31 cellular contexts compared by ENCODE assay signal in the genomic region with DNA sequence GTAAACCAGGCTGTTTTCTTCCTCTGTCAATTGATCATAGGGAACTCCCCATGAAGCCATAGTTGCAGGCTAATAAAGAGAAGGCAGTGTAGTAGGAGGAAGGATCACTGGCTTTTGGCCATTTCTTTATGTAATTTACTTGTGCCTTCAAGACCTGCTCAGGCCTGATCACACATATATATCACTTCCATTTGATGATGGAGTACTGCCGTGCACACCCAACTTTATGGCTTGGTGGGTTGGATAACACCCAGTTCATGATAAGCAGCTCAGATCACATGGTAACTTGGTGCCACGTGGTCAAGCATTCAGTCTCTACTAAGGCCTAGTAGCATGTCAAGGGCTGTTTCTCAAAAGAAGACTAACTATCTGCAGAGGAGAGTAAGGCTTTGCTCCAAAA. TPM values are rescaled to one million over a fixed set of nuclear protein-coding genes. Genes with fewer than 3 reads are reported as not detected.
"Had no signal": no experiment of that assay in that cellular context is flagged by ENCODE, and none has a peak within 500 bp of the region (broad histone marks: within the 10 kb centered on the region; RNA-seq: fewer than 3 reads in every experiment).

No MANE protein-coding gene starts in this region.

- ATAC-seq: naive thymus-derived CD4-positive, alpha-beta T cell; natural killer cell; psoas muscle; right cardiac atrium; sciatic nerve; stimulated activated effector memory CD8-positive, alpha-beta T cell treated with anti-CD3 and anti-CD28 coated beads, Interleukin-12 subunit alpha, Interleukin-12 subunit beta, amount 100 ng/mL, for 72 hours; stimulated activated naive B cell treated with anti-CD40 and anti-IgM and Interleukin-4, amounts not matched to agents 10 μg/mL and 1 μg/mL and 100 μg/mL, for 72 hours had no signal

- H3K27me3 ChIP-seq: neural progenitor cell, ovary, stomach, thyroid gland, tibial nerve, upper lobe of left lung had no signal

- DNase-seq: naive thymus-derived CD4-positive, alpha-beta T cell; natural killer cell; occipital lobe; ovary; posterior cingulate gyrus; psoas muscle; right cardiac atrium; stimulated activated CD4-positive, alpha-beta T cell treated with anti-CD3 and anti-CD28 coated beads, Interleukin-15, amount 100 ng/mL, for 24 hours; stimulated activated CD4-positive, alpha-beta T cell treated with anti-CD3 and anti-CD28 coated beads, Interleukin-2, amount 100 ng/mL, for 24 hours; stimulated activated CD4-positive, alpha-beta T cell treated with anti-CD3 and anti-CD28 coated beads, Interleukin-2, amount 100 ng/mL, for 48 hours; stimulated activated CD4-positive, alpha-beta T cell treated with anti-CD3 and anti-CD28 coated beads, Interleukin-4, amount 100 ng/mL, for 24 hours; stimulated activated naive B cell treated with anti-CD40 and anti-IgM and Interleukin-4, amounts not matched to agents 10 μg/mL and 1 μg/mL and 100 μg/mL, for 72 hours; stimulated activated naive CD4-positive, alpha-beta T cell treated with Interleukin-2 at 50 U/mL for 16 hours; stomach; thyroid gland; trophoblast cell; upper lobe of left lung had no signal

- H3K36me3 ChIP-seq: neural progenitor cell, ovary, stomach, thoracic aorta, thyroid gland, tibial nerve, upper lobe of left lung had no signal

- H3K4me1 ChIP-seq: neural progenitor cell, parathyroid adenoma, psoas muscle, stomach, thyroid gland, tibial nerve, upper lobe of left lung had no signal

- H3K27ac ChIP-seq: neural progenitor cell, ovary, parathyroid adenoma, psoas muscle, skin epidermis, stomach, thoracic aorta, thyroid gland, tibial nerve, upper lobe of left lung had no signal

- H3K4me3 ChIP-seq: neural progenitor cell, ovary, psoas muscle, skin epidermis, stomach, thoracic aorta, thyroid gland, tibial nerve, upper lobe of left lung had no signal

- H3K9me3 ChIP-seq: ovary, psoas muscle, stomach, thoracic aorta, thyroid gland, tibial nerve, upper lobe of left lung had no signal

- FAIRE-seq: urothelium cell line had no signal

RNA-seq across cellular contexts. Expression of a gene that starts 4.1 kb away (rescaled TPM):
- total RNA-seq: naive thymus-derived CD4-positive, alpha-beta T cell; natural killer cell; occipital lobe; progenitor cell of endocrine pancreas; psoas muscle; renal cortical epithelial cell; stomach; subcutaneous adipose tissue; temporal lobe; thoracic aorta; ureter had no signal
- polyA plus RNA-seq: naive thymus-derived CD4-positive, alpha-beta T cell; neural cell; ovary; psoas muscle; right cardiac atrium; stomach had no signal
